ENCODE assay signal across 20 cellular contexts in the genomic region with DNA sequence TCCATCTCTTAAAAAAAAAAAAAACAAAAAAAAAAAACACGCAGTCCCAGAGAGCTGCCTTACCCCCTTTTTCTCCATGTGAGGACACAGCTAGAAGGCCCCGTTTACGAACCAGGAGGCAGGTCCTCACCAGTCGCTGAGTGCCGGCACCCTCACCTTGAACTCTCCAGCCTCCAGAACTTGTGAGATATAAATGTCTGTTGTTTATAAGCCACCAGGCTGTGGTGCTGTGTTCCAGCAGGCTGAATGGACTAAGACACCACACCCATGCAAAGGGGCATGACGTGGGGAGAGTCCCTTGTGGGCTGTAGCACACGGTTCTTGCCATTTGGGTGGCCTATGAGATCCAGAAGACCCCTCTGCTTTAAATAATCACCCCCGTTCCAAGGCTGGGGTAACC. TPM values are rescaled to one million over a fixed set of nuclear protein-coding genes. Genes with fewer than 3 reads are reported as not detected.
DNase-seq lines count a peak whose midpoint lies in the region; ATAC-seq and TF ChIP-seq lines count a peak whose summit lies in the region.
"Had no signal": no experiment of that assay in that cellular context is flagged by ENCODE, and none has a peak within 500 bp of the region (broad histone marks: within the 10 kb centered on the region; RNA-seq: fewer than 3 reads in every experiment).

No MANE protein-coding gene starts in this region.

- no peak overlapping the region for H3K4me3 Mint-ChIP-seq in endodermal cell
- H3K4me3 Mint-ChIP-seq: B cell; CD4-positive, CD25-positive, alpha-beta regulatory T cell; CD8-positive, alpha-beta T cell; HFFc6 had no signal

- no peak overlapping the region for H3K27ac Mint-ChIP-seq in endodermal cell
- H3K27ac Mint-ChIP-seq: B cell; CD8-positive, alpha-beta T cell; HFFc6 had no signal

- no peaks in the 10 kb centered on the region for H3K9me3 Mint-ChIP-seq in endodermal cell
- H3K9me3 Mint-ChIP-seq: CD4-positive, CD25-positive, alpha-beta regulatory T cell; CD8-positive, alpha-beta T cell; HFFc6 had no signal

- TF ChIP-seq POLR2A in ovary (IDR thresholded peaks at IDR 0.05): no peak

- H3K36me3 Mint-ChIP-seq in endodermal cell (ENCODE audit: low read depth): peaks cover 8% of the 10 kb centered on the region
- H3K36me3 Mint-ChIP-seq: CD4-positive, CD25-positive, alpha-beta regulatory T cell had no signal

- WGBS in endodermal cell (ENCODE audit: insufficient coverage in 1 of 2, insufficient read length in 1 of 2), 2 experiments: 95 to 100% methylated on average over 4 to 8 of the region's 8 CpGs
- 22 to 57% (median 36%) methylated on average over 8 of the region's 8 CpGs for WGBS in ovary, 3 donors

- TF ChIP-seq EP300 in ovary (IDR thresholded peaks at IDR 0.05): no peak

- H3K9me3 ChIP-seq in endodermal cell (ENCODE audit: control insufficient read depth, low read length) (no peaks in the 10 kb centered on the region), ovary (no peaks in the 10 kb centered on the region), upper lobe of right lung (no peaks in the 10 kb centered on the region)
- H3K9me3 ChIP-seq: BLaER1, Caco-2, HAP-1 had no signal

- H3K4me3 ChIP-seq in endodermal cell (ENCODE audit: low read length) (no peak overlapping the region), ovary (no peak overlapping the region), upper lobe of right lung (no peak overlapping the region)
- H3K4me3 ChIP-seq: BLaER1, HAP-1 had no signal

- H3K27me3 ChIP-seq in endodermal cell (ENCODE audit: control insufficient read depth, insufficient read depth, low read length, poor library complexity, severe bottlenecking): no peaks in the 10 kb centered on the region
- no peaks in the 10 kb centered on the region for H3K27me3 ChIP-seq in ovary
- no peaks in the 10 kb centered on the region for H3K27me3 ChIP-seq in upper lobe of right lung
- H3K27me3 ChIP-seq: BLaER1 had no signal

- no peaks in the 10 kb centered on the region for H3K36me3 ChIP-seq in endodermal cell (ENCODE audit: control insufficient read depth, insufficient read depth, low read length)
- H3K36me3 ChIP-seq in ovary: no peaks in the 10 kb centered on the region
- peaks cover 63% of the 10 kb centered on the region for H3K36me3 ChIP-seq in upper lobe of right lung

- no peak for ATAC-seq in left lobe of liver
- ATAC-seq in upper lobe of right lung: no peak
- ATAC-seq: CD8-positive, alpha-beta T cell had no signal

- intact Hi-C loops in ovary (cut with DNase I) (loop anchor here in 1 of 4 donors (10.0 kb wide), 1 partner anchor 245 kb away; no protein-coding TSS in a partner anchor), upper lobe of right lung (cut with DNase I) (loop anchor here (5.0 kb wide), 1 partner anchor 242 kb away; no protein-coding TSS in a partner anchor)

- H3K4me1 ChIP-seq in endodermal cell (ENCODE audit: control insufficient read depth, insufficient read depth, low read length) (peaks cover 3% of the 10 kb centered on the region), ovary (ENCODE audit: insufficient read depth) (peaks cover 19% of the 10 kb centered on the region), upper lobe of right lung (peaks cover 19% of the 10 kb centered on the region)

- peaks cover 9% of the 10 kb centered on the region for H3K4me1 Mint-ChIP-seq in endodermal cell

- TF ChIP-seq CTCF in endodermal cell (conservative IDR thresholded peaks at IDR 0.05) (no peak), ovary (IDR thresholded peaks at IDR 0.05) (no peak), upper lobe of right lung (IDR thresholded peaks at IDR 0.05) (no peak)

- no peaks in the 10 kb centered on the region for H3K27me3 Mint-ChIP-seq in endodermal cell (ENCODE audit: insufficient read depth)
- H3K27me3 Mint-ChIP-seq: B cell; CD4-positive, CD25-positive, alpha-beta regulatory T cell had no signal

- no peak overlapping the region for H3K9ac ChIP-seq in endodermal cell (ENCODE audit: extremely low read depth, low read length, poor library complexity, severe bottlenecking)
- H3K9ac ChIP-seq: BLaER1 had no signal

- H3K27ac ChIP-seq in endodermal cell (ENCODE audit: low read depth, low read length) (no peak overlapping the region), ovary (no peak overlapping the region), upper lobe of right lung (no peak overlapping the region)
- H3K27ac ChIP-seq: BLaER1, C4-2B had no signal

- peak; percentile 34 for DNase-seq in endodermal cell
- peak; percentile 36 for DNase-seq in left lobe of liver (ENCODE audit: low spot score)
- DNase-seq in ovary: peak in 4 of 5 donors; percentile 38 to 66 (median 48)
- DNase-seq in upper lobe of right lung: peak; percentile 20
- DNase-seq in NCI-H1930 (lab: John Stamatoyannopoulos, UW): no peak
- no peak for DNase-seq in NCI-H226
- DNase-seq in NOMO-1 treated with dmso at 0.1 percent for 144 hours (lab: John Stamatoyannopoulos, UW; ENCODE audit: unreplicated experiment): no peak
- DNase-seq in anterior cingulate cortex (lab: John Stamatoyannopoulos, UW): no peak
- DNase-seq: Caco-2; CD4-positive, CD25-positive, alpha-beta regulatory T cell; CD8-positive, alpha-beta T cell; DMS 273 treated with DMSO at 0.1 percent for 48 hours; DMS79; GF-D8; GOT3; HFFc6 had no signal

RNA-seq across cellular contexts. Expression of gene ECHDC3, which starts 17.2 kb away (rescaled TPM):
- total RNA-seq in endodermal cell (10 to 100 TPM; 12.9 to 13.6 TPM), left lobe of liver (137 TPM), ovary (10 to 100 TPM; 13.1 to 33.2 (median 15.3) TPM), upper lobe of right lung (39.4 TPM)
- 9.7 TPM for polyA plus RNA-seq in endodermal cell (2013, experiment 1 of 2)
- 8.7 TPM for polyA plus RNA-seq in endodermal cell (2013, experiment 2 of 2)
- 10 to 100 TPM; 17.8 to 28.0 TPM for polyA plus RNA-seq in ovary

Comparison
In these comparisons a context has a peak if more than half of its experiments do, and no peak if none do; other contexts are left out.
1. DNase-seq: peak in endodermal cell (single experiment), left lobe of liver (single experiment), ovary (4 of 5) and upper lobe of right lung (single experiment); none in NCI-H1930 (0 of 2), NCI-H226 (single experiment), NOMO-1 treated with dmso at 0.1 percent for 144 hours (single experiment) and anterior cingulate cortex (0 of 58).